In genomic region chr2:202237787-202238233, GRCh38 we compare ENCODE assay signal across 8 cellular contexts. TPM values are rescaled to one million over a fixed set of nuclear protein-coding genes. Genes with fewer than 3 reads are reported as not detected.
DNase-seq lines count a peak whose midpoint lies in the region; ATAC-seq and TF ChIP-seq lines count a peak whose summit lies in the region.

No MANE protein-coding gene starts in this region.

- H3K9me3 Mint-ChIP-seq in Caco-2 (ENCODE audit: unreplicated experiment) (no peaks in the 10 kb centered on the region), chondrocyte (ENCODE audit: low read depth) (no peaks in the 10 kb centered on the region)

- peaks cover 8% of the 10 kb centered on the region for H3K4me1 ChIP-seq in Caco-2

- H3K27me3 ChIP-seq in Caco-2 (replicated peaks; ENCODE audit: control insufficient read depth, insufficient read depth, low read length) = no peaks in the 10 kb centered on the region

- CTCF ChIA-PET in Caco-2 (lab: Charles Lee) = no interaction called here

- intact Hi-C loops in Caco-2 (cut with micrococcal nuclease; ENCODE audit: unreplicated experiment) = loop anchor here (1.0 kb wide), 1 partner anchor 27 kb away; the partner anchor contains the start of gene NOP58

- peak; percentile 45 for ATAC-seq in HG03175 (IDR thresholded peaks at IDR 0.05; ENCODE audit: unreplicated experiment)

- DNase-seq in Caco-2 = peak; percentile 46 to 60
- DNase-seq in GM19240 (ENCODE audit: insufficient read length, low spot score) = peak; percentile 5
- peak; percentile 23 for DNase-seq in RPMI8226
- DNase-seq in chondrocyte (ENCODE audit: low spot score) = no peak
- peak; percentile 51 for DNase-seq in kidney tubule cell (ENCODE audit: low spot score)
- peak; percentile 0 for DNase-seq in stimulated activated CD8-positive, alpha-beta memory T cell treated with anti-CD3 and anti-CD28 coated beads, Interleukin-15, amount 100 ng/mL, for 1 hour (ENCODE audit: low read depth)
- no peak for DNase-seq in mucosa of gallbladder (ENCODE audit: low spot score)

- peaks cover 16% of the 10 kb centered on the region for H3K36me3 Mint-ChIP-seq in Caco-2 (ENCODE audit: insufficient read depth, unreplicated experiment)
- no peaks in the 10 kb centered on the region for H3K36me3 Mint-ChIP-seq in chondrocyte (ENCODE audit: low read depth)

- H3K27ac Mint-ChIP-seq in Caco-2 (ENCODE audit: unreplicated experiment) (peak overlapping the region; percentile 93), chondrocyte (ENCODE audit: unreplicated experiment) (peak overlapping the region; percentile 96)

- H3K27me3 Mint-ChIP-seq in Caco-2 (ENCODE audit: insufficient read depth, unreplicated experiment) (no peaks in the 10 kb centered on the region), chondrocyte (ENCODE audit: low read depth) (no peaks in the 10 kb centered on the region)

- H3K36me3 ChIP-seq in Caco-2 (ENCODE audit: control insufficient read depth, insufficient read depth, low read length) = no peaks in the 10 kb centered on the region

- TF ChIP-seq CTCF in Caco-2 (IDR thresholded peaks at IDR 0.05; ENCODE audit: insufficient read depth in 1 of 2, low read depth in 1 of 2, low read length in 1 of 2, severe bottlenecking in 1 of 2, unreplicated experiment in 1 of 2) (no peak), chondrocyte (IDR thresholded peaks at IDR 0.05) (no peak)

- H3K4me3 ChIP-seq in Caco-2 (ENCODE audit: low read depth, low read length) = peak overlapping the region; percentile 54

- H3K4me1 Mint-ChIP-seq in Caco-2 (ENCODE audit: low read depth, unreplicated experiment) (no peaks in the 10 kb centered on the region), chondrocyte (ENCODE audit: low read depth) (peaks cover 23% of the 10 kb centered on the region)

- POLR2A ChIA-PET in Caco-2 (lab: Charles Lee) = no interaction called here

- no TSS peak for BruUV-seq in Caco-2 (replicated peaks; lab: Mats Ljungman, UMichigan)

- H3K9me3 ChIP-seq in Caco-2 = no peaks in the 10 kb centered on the region

- H3K4me3 Mint-ChIP-seq in Caco-2 (ENCODE audit: unreplicated experiment) = peak overlapping the region; percentile 96
- peak overlapping the region; percentile 91 for H3K4me3 Mint-ChIP-seq in chondrocyte (ENCODE audit: unreplicated experiment)

RNA-seq across cellular contexts. Expression of gene SUMO1, which starts 0.6 kb away (rescaled TPM):
- total RNA-seq in Caco-2 (2022) = 137 and 143 TPM in 2 replicates
- total RNA-seq in chondrocyte = 82.1 to 88.5 TPM (median 84.6 TPM) in 3 replicates
- 93.6 TPM for total RNA-seq in mucosa of gallbladder

RNA-seq across cellular contexts. Expression of gene NOP58, which starts 27.8 kb away (rescaled TPM):
- total RNA-seq in Caco-2 (2022) (136 and 147 TPM in 2 replicates), chondrocyte (30.0 to 40.5 TPM (median 32.3 TPM) in 3 replicates), mucosa of gallbladder (30.8 TPM)

Comparison
In these comparisons a context has a peak if more than half of its experiments do, and no peak if none do; other contexts are left out.
1. DNase-seq: peak in Caco-2 (2 of 2), GM19240 (single experiment), RPMI8226 (single experiment), kidney tubule cell (single experiment) and stimulated activated CD8-positive, alpha-beta memory T cell treated with anti-CD3 and anti-CD28 coated beads, Interleukin-15, amount 100 ng/mL, for 1 hour (single experiment); none in chondrocyte (single experiment) and mucosa of gallbladder (single experiment).